Comparison of ENCODE assay signal across 19 cellular contexts in the genomic region with DNA sequence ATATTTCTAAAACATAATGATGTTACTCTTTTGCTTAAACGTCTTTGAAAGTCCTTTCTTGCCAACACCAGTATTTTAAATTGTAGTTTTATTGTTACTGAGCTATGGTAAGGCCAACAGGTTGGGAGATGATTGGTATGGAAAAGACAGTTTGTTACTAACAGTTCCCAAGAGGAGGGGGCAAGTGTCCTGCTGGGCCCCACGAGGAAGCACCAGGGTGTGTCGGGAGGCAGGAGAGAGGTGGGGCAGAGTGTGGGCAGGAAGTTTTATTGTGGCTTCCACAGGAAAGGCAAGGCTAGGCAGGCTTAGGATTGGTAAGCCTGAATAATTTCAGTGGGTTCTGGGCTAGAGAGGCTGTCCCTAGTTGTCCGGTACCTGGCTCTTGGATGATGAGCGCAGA.
A peak's percentile ranks its signal among the peaks of the same experiment; 100 is the strongest.
DNase-seq lines count a peak whose midpoint lies in the region; ATAC-seq and TF ChIP-seq lines count a peak whose summit lies in the region.
"Had no signal": no experiment of that assay in that cellular context is flagged by ENCODE, and none has a peak within 500 bp of the region (broad histone marks: within the 10 kb centered on the region; RNA-seq: fewer than 3 reads in every experiment).

No MANE protein-coding gene starts in this region.

- no peaks in the 10 kb centered on the region for H3K36me3 ChIP-seq in right lobe of liver
- no peaks in the 10 kb centered on the region for H3K36me3 ChIP-seq in uterus
- H3K36me3 ChIP-seq: adrenal gland, pancreas had no signal

- ATAC-seq in right cardiac atrium (peak; percentile 13 to 52), left cardiac atrium (no peak), WTC11 (peak; percentile 40), right lobe of liver (no peak), HG03025 (IDR thresholded peaks at IDR 0.05; ENCODE audit: low FRiP score, unreplicated experiment) (no peak)

- H3K27me3 ChIP-seq in right cardiac atrium (ENCODE audit: control insufficient read depth, insufficient read depth) (no peaks in the 10 kb centered on the region), right lobe of liver (no peaks in the 10 kb centered on the region), uterus (no peaks in the 10 kb centered on the region)
- H3K27me3 ChIP-seq: adrenal gland, pancreas, testis had no signal

- H3K36me3 Mint-ChIP-seq in WTC11: 0 out of 2 replicates have a peak, but pooled peaks cover 3% of the 10 kb centered on the region

- peaks cover 30% of the 10 kb centered on the region for H3K4me1 Mint-ChIP-seq in WTC11

- no peak overlapping the region for H3K4me3 Mint-ChIP-seq in WTC11
- H3K4me3 Mint-ChIP-seq: activated CD4-positive, alpha-beta T cell treated with anti-CD3 and anti-CD28 coated beads, Interleukin-2, amount 10 ng/mL, durations not matched to agents 24 days and 14 days had no signal

- peak overlapping the region; percentile 34 for H3K27ac Mint-ChIP-seq in WTC11
- H3K27ac Mint-ChIP-seq: activated CD4-positive, alpha-beta T cell treated with anti-CD3 and anti-CD28 coated beads, Interleukin-2, amount 10 ng/mL, durations not matched to agents 24 days and 14 days had no signal

- H3K27me3 Mint-ChIP-seq in WTC11 (ENCODE audit: low read depth): no peaks in the 10 kb centered on the region

- POLR2A ChIA-PET in WTC11 (lab: Charles Lee): no interaction called here

- H3K27ac ChIP-seq in right cardiac atrium (ENCODE audit: low read length): no peak overlapping the region
- H3K27ac ChIP-seq in right lobe of liver: peak overlapping the region in 2 of 3 donors; percentile 24 to 43
- peak overlapping the region; percentile 12 to 71 for H3K27ac ChIP-seq in uterus
- H3K27ac ChIP-seq: testis had no signal

- intact Hi-C loops in right cardiac atrium (cut with DNase I) (loop anchor here in 2 of 4 donors (10.0 kb wide), 2 partner anchors 118 to 128 kb away; no protein-coding TSS in a partner anchor), left cardiac atrium (cut with DNase I) (loop anchor here in 1 of 2 donors (10.0 kb wide), 1 partner anchor 128 kb away; no protein-coding TSS in a partner anchor), right lobe of liver (cut with DNase I) (no loop called here), uterus (cut with DNase I; ENCODE audit: low total_unique reads) (no loop called here)

- peaks cover 8% of the 10 kb centered on the region; the same call in 1 of the 2 replicates for H3K9me3 Mint-ChIP-seq in WTC11
- H3K9me3 Mint-ChIP-seq: activated CD4-positive, alpha-beta T cell treated with anti-CD3 and anti-CD28 coated beads, Interleukin-2, amount 10 ng/mL, durations not matched to agents 24 days and 14 days had no signal

- CTCF ChIA-PET in WTC11 (lab: Charles Lee): interaction anchor here (3.3 kb wide), 1 partner anchor 10 kb away, joined by 20 read pairs; no protein-coding TSS in a partner anchor

- no peak for TF ChIP-seq POLR2A in right lobe of liver (IDR thresholded peaks at IDR 0.05)
- no peak for TF ChIP-seq POLR2A in uterus (IDR thresholded peaks at IDR 0.05)

- H3K9me3 ChIP-seq in right cardiac atrium (ENCODE audit: control insufficient read depth, low read length) (no peaks in the 10 kb centered on the region), right lobe of liver (no peaks in the 10 kb centered on the region), uterus (no peaks in the 10 kb centered on the region)
- H3K9me3 ChIP-seq: adrenal gland, pancreas, testis had no signal

- TF ChIP-seq CTCF in WTC11 (IDR thresholded peaks at IDR 0.05) (no peak), right lobe of liver (IDR thresholded peaks at IDR 0.05) (no peak), uterus (IDR thresholded peaks at IDR 0.05) (no peak)

- H3K4me1 ChIP-seq in right cardiac atrium (ENCODE audit: control insufficient read depth, insufficient read depth, low read length) (peaks cover 6% of the 10 kb centered on the region), right lobe of liver (peaks cover 0 to 39% (median 21%) of the 10 kb centered on the region in 4 donors), uterus (no peaks in the 10 kb centered on the region)

- H3K4me3 ChIP-seq in right cardiac atrium (ENCODE audit: low read length) (no peak overlapping the region), right lobe of liver (no peak overlapping the region), uterus (no peak overlapping the region)
- H3K4me3 ChIP-seq: adrenal gland, pancreas, testis had no signal

- 62% methylated on average over 5 of the region's 5 CpGs for WGBS in right cardiac atrium
- 60% methylated on average over 5 of the region's 5 CpGs for WGBS in right lobe of liver (ENCODE audit: insufficient coverage, low coverage, low lambda C conversion rate, missing lambda C conversion rate)

- DNase-seq in right cardiac atrium (no peak), left cardiac atrium (no peak), WTC11 (ENCODE audit: low spot score) (no peak), right lobe of liver (no peak), uterus (no peak), T-helper 9 cell (no peak), C1 segment of cervical spinal cord (lab: John Stamatoyannopoulos, UW) (no peak)
- DNase-seq: activated CD4-positive, alpha-beta T cell treated with anti-CD3 and anti-CD28 coated beads, Interleukin-2, amount 10 ng/mL, durations not matched to agents 24 days and 14 days; cerebellar nuclear complex; GF-D8; glutamatergic neuron; NCI-H1048; NCI-H2107; pancreas; RPMI8226; stimulated activated CD4-positive, alpha-beta T cell treated with anti-CD3 and anti-CD28 coated beads, Interleukin-15, amount 100 ng/mL, for 24 hours; testis had no signal

TF ChIP-seq in WTC11, 78 proteins besides CTCF, POLR2A, EP300 and RAD21 (continues in another document):
- no peak for TF ChIP-seq GTF2I (CRISPR knock-in tag; conservative IDR thresholded peaks at IDR 0.05)
- TF ChIP-seq TCF7 (CRISPR knock-in tag; IDR thresholded peaks at IDR 0.05; ENCODE audit: low read depth): no peak
- no peak for TF ChIP-seq NR1H2 (CRISPR knock-in tag; IDR thresholded peaks at IDR 0.05)
- TF ChIP-seq, protein P1, sequence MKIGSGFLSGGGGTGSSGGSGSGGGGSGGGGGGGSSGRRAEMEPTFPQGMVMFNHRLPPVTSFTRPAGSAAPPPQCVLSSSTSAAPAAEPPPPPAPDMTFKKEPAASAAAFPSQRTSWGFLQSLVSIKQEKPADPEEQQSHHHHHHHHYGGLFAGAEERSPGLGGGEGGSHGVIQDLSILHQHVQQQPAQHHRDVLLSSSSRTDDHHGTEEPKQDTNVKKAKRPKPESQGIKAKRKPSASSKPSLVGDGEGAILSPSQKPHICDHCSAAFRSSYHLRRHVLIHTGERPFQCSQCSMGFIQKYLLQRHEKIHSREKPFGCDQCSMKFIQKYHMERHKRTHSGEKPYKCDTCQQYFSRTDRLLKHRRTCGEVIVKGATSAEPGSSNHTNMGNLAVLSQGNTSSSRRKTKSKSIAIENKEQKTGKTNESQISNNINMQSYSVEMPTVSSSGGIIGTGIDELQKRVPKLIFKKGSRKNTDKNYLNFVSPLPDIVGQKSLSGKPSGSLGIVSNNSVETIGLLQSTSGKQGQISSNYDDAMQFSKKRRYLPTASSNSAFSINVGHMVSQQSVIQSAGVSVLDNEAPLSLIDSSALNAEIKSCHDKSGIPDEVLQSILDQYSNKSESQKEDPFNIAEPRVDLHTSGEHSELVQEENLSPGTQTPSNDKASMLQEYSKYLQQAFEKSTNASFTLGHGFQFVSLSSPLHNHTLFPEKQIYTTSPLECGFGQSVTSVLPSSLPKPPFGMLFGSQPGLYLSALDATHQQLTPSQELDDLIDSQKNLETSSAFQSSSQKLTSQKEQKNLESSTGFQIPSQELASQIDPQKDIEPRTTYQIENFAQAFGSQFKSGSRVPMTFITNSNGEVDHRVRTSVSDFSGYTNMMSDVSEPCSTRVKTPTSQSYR (CRISPR knock-in tag; IDR thresholded peaks at IDR 0.05): no peak
- no peak for TF ChIP-seq SP1 (CRISPR knock-in tag; conservative IDR thresholded peaks at IDR 0.05)
- TF ChIP-seq, protein P2, sequence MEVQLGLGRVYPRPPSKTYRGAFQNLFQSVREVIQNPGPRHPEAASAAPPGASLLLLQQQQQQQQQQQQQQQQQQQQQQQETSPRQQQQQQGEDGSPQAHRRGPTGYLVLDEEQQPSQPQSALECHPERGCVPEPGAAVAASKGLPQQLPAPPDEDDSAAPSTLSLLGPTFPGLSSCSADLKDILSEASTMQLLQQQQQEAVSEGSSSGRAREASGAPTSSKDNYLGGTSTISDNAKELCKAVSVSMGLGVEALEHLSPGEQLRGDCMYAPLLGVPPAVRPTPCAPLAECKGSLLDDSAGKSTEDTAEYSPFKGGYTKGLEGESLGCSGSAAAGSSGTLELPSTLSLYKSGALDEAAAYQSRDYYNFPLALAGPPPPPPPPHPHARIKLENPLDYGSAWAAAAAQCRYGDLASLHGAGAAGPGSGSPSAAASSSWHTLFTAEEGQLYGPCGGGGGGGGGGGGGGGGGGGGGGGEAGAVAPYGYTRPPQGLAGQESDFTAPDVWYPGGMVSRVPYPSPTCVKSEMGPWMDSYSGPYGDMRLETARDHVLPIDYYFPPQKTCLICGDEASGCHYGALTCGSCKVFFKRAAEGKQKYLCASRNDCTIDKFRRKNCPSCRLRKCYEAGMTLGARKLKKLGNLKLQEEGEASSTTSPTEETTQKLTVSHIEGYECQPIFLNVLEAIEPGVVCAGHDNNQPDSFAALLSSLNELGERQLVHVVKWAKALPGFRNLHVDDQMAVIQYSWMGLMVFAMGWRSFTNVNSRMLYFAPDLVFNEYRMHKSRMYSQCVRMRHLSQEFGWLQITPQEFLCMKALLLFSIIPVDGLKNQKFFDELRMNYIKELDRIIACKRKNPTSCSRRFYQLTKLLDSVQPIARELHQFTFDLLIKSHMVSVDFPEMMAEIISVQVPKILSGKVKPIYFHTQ (CRISPR knock-in tag; IDR thresholded peaks at IDR 0.05): no peak
- no peak for TF ChIP-seq MXD4 (CRISPR knock-in tag; IDR thresholded peaks at IDR 0.05; ENCODE audit: borderline replicate concordance)
- TF ChIP-seq, protein P3, sequence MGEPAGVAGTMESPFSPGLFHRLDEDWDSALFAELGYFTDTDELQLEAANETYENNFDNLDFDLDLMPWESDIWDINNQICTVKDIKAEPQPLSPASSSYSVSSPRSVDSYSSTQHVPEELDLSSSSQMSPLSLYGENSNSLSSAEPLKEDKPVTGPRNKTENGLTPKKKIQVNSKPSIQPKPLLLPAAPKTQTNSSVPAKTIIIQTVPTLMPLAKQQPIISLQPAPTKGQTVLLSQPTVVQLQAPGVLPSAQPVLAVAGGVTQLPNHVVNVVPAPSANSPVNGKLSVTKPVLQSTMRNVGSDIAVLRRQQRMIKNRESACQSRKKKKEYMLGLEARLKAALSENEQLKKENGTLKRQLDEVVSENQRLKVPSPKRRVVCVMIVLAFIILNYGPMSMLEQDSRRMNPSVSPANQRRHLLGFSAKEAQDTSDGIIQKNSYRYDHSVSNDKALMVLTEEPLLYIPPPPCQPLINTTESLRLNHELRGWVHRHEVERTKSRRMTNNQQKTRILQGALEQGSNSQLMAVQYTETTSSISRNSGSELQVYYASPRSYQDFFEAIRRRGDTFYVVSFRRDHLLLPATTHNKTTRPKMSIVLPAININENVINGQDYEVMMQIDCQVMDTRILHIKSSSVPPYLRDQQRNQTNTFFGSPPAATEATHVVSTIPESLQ (CRISPR knock-in tag; IDR thresholded peaks at IDR 0.05): no peak
- TF ChIP-seq KAT7 (CRISPR knock-in tag; IDR thresholded peaks at IDR 0.05; ENCODE audit: borderline replicate concordance): no peak

Comparison
In these comparisons a context has a peak if more than half of its experiments do, and no peak if none do; other contexts are left out.
1. ATAC-seq: peak in right cardiac atrium (2 of 2) and WTC11 (single experiment); none in left cardiac atrium (0 of 2), right lobe of liver (0 of 4) and HG03025 (single experiment).